In the genomic region with DNA sequence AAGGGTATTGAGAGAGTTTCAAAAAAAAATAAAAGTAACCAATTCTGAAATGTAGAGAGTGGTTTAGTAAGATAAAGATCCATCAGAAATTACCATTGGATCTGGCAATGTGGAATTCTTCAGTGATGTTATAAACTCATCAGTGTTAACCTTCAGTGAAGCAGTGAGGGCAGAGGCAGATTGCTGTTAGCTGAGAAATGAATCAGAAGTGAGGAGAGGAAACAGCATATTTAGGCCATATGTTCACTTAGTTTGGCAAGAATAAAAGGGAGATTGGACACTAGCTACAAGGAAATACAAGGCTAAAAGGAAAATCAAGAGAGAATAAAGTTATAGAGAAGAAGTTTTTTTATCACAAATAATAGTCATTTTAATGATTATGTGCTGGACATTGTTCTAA, we compare ENCODE assay signal across 22 cellular contexts.
"Had no signal": no experiment of that assay in that cellular context is flagged by ENCODE, and none has a peak within 500 bp of the region (broad histone marks: within the 10 kb centered on the region; RNA-seq: fewer than 3 reads in every experiment).

No MANE protein-coding gene starts in this region.

- H3K4me1 ChIP-seq: esophagus muscularis mucosa, lower lobe of right lung, neural progenitor cell, testis, upper lobe of left lung had no signal

- H3K9me3 ChIP-seq: esophagus muscularis mucosa, lower lobe of right lung, ovary, testis, upper lobe of left lung had no signal

- H3K27ac ChIP-seq: esophagus muscularis mucosa, lower lobe of right lung, neural progenitor cell, ovary, testis, upper lobe of left lung had no signal

- H3K27me3 Mint-ChIP-seq: activated CD4-positive, alpha-beta T cell treated with anti-CD3 and anti-CD28 coated beads for 36 hours; activated CD8-positive, alpha-beta T cell treated with anti-CD3 and anti-CD28 coated beads for 36 hours; activated naive CD4-positive, alpha-beta T cell treated with anti-CD3 and anti-CD28 coated beads, Interleukin-2, amount 50 U/mL, for 24 hours; central memory CD8-positive, alpha-beta T cell; stimulated activated naive CD8-positive, alpha-beta T cell treated with anti-CD3 and anti-CD28 coated beads, Interleukin-15, Interleukin-2, amounts not matched to agents 100 ng/mL and 50 ng/mL, for 24 hours had no signal

- H3K4me2 ChIP-seq: neural progenitor cell had no signal

- H3K4me1 Mint-ChIP-seq: T-helper 17 cell had no signal

- ATAC-seq: activated CD4-positive, alpha-beta T cell treated with anti-CD3 and anti-CD28 coated beads for 36 hours; activated CD8-positive, alpha-beta T cell treated with anti-CD3 and anti-CD28 coated beads for 36 hours; lower lobe of right lung; sciatic nerve; T-helper 17 cell had no signal

- H3K27ac Mint-ChIP-seq: activated CD4-positive, alpha-beta T cell treated with anti-CD3 and anti-CD28 coated beads for 36 hours; activated CD8-positive, alpha-beta T cell treated with anti-CD3 and anti-CD28 coated beads for 36 hours; activated naive CD4-positive, alpha-beta T cell treated with anti-CD3 and anti-CD28 coated beads, Interleukin-2, amount 50 U/mL, for 24 hours; neural progenitor cell; stimulated activated naive CD8-positive, alpha-beta T cell treated with anti-CD3 and anti-CD28 coated beads, Interleukin-15, Interleukin-2, amounts not matched to agents 100 ng/mL and 50 ng/mL, for 24 hours; T-helper 17 cell had no signal

- H3K27me3 ChIP-seq: esophagus muscularis mucosa, neural progenitor cell, ovary, testis, upper lobe of left lung had no signal

- DNase-seq: activated CD4-positive, alpha-beta T cell treated with anti-CD3 and anti-CD28 coated beads for 36 hours; activated CD8-positive, alpha-beta memory T cell treated with anti-CD3 and anti-CD28 coated beads, Interleukin-2, amount 50 U/mL, for 4 hours; activated CD8-positive, alpha-beta T cell treated with anti-CD3 and anti-CD28 coated beads for 36 hours; activated effector memory CD4-positive, alpha-beta T cell treated with anti-CD3 and anti-CD28 coated beads, Interleukin-2, amount 50 U/mL, for 16 hours; activated T-cell treated with anti-CD3 and anti-CD28 coated beads, Interleukin-2, amount 50 U/mL, for 48 hours; amniotic stem cell; cortex of kidney; effector CD4-positive, alpha-beta T cell; head of caudate nucleus; lower lobe of right lung; midbrain; ovary; T-helper 17 cell; testis had no signal

- H3K4me3 ChIP-seq: esophagus muscularis mucosa, lower lobe of right lung, neural progenitor cell, ovary, testis, upper lobe of left lung had no signal

- H3K9me3 Mint-ChIP-seq: activated naive CD4-positive, alpha-beta T cell treated with anti-CD3 and anti-CD28 coated beads, Interleukin-2, amount 50 U/mL, for 24 hours; central memory CD8-positive, alpha-beta T cell; neural progenitor cell had no signal

- H3K36me3 ChIP-seq: esophagus muscularis mucosa, lower lobe of right lung, neural progenitor cell, ovary, upper lobe of left lung had no signal

- H2AFZ ChIP-seq: neural progenitor cell had no signal

- H3K9ac ChIP-seq: neural progenitor cell had no signal

- H3K4me3 Mint-ChIP-seq: activated CD4-positive, alpha-beta T cell treated with anti-CD3 and anti-CD28 coated beads for 36 hours; activated CD8-positive, alpha-beta T cell treated with anti-CD3 and anti-CD28 coated beads for 36 hours; activated naive CD4-positive, alpha-beta T cell treated with anti-CD3 and anti-CD28 coated beads, Interleukin-2, amount 50 U/mL, for 24 hours; brain; central memory CD8-positive, alpha-beta T cell; neural progenitor cell; stimulated activated naive CD8-positive, alpha-beta T cell treated with anti-CD3 and anti-CD28 coated beads, Interleukin-15, Interleukin-2, amounts not matched to agents 100 ng/mL and 50 ng/mL, for 24 hours; T-helper 17 cell had no signal
